39 cellular contexts compared by ENCODE assay signal in the genomic region with DNA sequence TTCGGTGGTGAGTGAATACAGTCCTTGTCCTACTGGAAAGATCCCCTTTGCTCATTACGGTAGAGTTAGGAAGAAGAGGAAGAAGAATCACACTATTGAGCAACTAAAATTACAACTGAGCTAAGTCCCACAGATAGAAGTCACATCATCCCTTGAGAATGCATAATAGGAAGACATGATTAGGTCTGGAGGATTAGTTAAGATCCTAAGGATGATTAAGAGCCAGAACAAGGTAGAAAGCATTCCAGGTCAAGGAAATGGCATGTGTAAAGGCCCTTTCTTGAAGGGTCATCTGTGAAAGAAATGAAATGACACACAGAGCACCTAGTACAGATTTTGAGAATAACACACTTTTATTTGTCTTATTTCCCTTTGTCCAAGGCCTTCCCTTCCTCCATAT.
"Had no signal": no experiment of that assay in that cellular context is flagged by ENCODE, and none has a peak within 500 bp of the region (broad histone marks: within the 10 kb centered on the region; RNA-seq: fewer than 3 reads in every experiment).

No MANE protein-coding gene starts in this region.

- H3K27me3 Mint-ChIP-seq: activated CD4-positive, alpha-beta memory T cell treated with anti-CD3 and anti-CD28 coated beads, Interleukin-2, amount 10 ng/mL, durations not matched to agents 7 days and 5 days; activated CD4-positive, alpha-beta T cell treated with anti-CD3 and anti-CD28 coated beads for 36 hours; activated CD4-positive, alpha-beta T cell treated with anti-CD3 and anti-CD28 coated beads, Interleukin-2, amount 10 ng/mL, durations not matched to agents 7 days and 5 days; activated CD8-positive, alpha-beta memory T cell treated with anti-CD3 and anti-CD28 coated beads, Interleukin-2, amount 10 ng/mL, durations not matched to agents 7 days and 5 days; activated naive CD4-positive, alpha-beta T cell treated with anti-CD3 and anti-CD28 coated beads, Interleukin-2, amount 10 ng/mL, durations not matched to agents 7 days and 5 days; activated naive CD4-positive, alpha-beta T cell treated with anti-CD3 and anti-CD28 coated beads, Interleukin-2, amount 50 U/mL, for 24 hours; activated naive CD8-positive, alpha-beta T cell treated with anti-CD3 and anti-CD28 coated beads, Interleukin-2, amount 10 ng/mL, durations not matched to agents 7 days and 5 days; activated T-cell treated with anti-CD3 and anti-CD28 coated beads, Interleukin-2, amount 50 U/mL, for 24 hours; brain; central memory CD8-positive, alpha-beta T cell had no signal

- H3K27ac Mint-ChIP-seq: activated CD4-positive, alpha-beta memory T cell treated with anti-CD3 and anti-CD28 coated beads, Interleukin-2, amount 10 ng/mL, durations not matched to agents 7 days and 5 days; activated CD4-positive, alpha-beta T cell treated with anti-CD3 and anti-CD28 coated beads for 36 hours; activated CD4-positive, alpha-beta T cell treated with anti-CD3 and anti-CD28 coated beads, Interleukin-2, amount 10 ng/mL, durations not matched to agents 7 days and 5 days; activated CD8-positive, alpha-beta memory T cell treated with anti-CD3 and anti-CD28 coated beads, Interleukin-2, amount 10 ng/mL, durations not matched to agents 7 days and 5 days; activated CD8-positive, alpha-beta T cell treated with anti-CD3 and anti-CD28 coated beads, Interleukin-2, amount 10 ng/mL, durations not matched to agents 7 days and 5 days; activated naive CD4-positive, alpha-beta T cell treated with anti-CD3 and anti-CD28 coated beads, Interleukin-2, amount 10 ng/mL, durations not matched to agents 7 days and 5 days; activated naive CD4-positive, alpha-beta T cell treated with anti-CD3 and anti-CD28 coated beads, Interleukin-2, amount 50 U/mL, for 24 hours; activated naive CD8-positive, alpha-beta T cell; activated naive CD8-positive, alpha-beta T cell treated with anti-CD3 and anti-CD28 coated beads, Interleukin-2, amount 10 ng/mL, durations not matched to agents 7 days and 5 days; activated naive CD8-positive, alpha-beta T cell treated with anti-CD3 and anti-CD28 coated beads, Interleukin-2, amount 50 U/mL, for 24 hours; activated T-cell treated with anti-CD3 and anti-CD28 coated beads, Interleukin-2, amount 50 U/mL, for 24 hours; activated T-helper 2 cell treated with anti-CD3 and anti-CD28 coated beads, Interferon-gamma antibody, Interleukin-2, Interleukin-4, amounts not matched to agents 10 μg/mL and 5 μg/mL and 100 μg/mL, durations not matched to agents 14 hours and 24 hours and 36 hours; brain; T-helper 1 cell treated with Interleukin-12 subunit alpha and Interleukin-12 subunit beta and Interleukin-4 antibody, amounts not matched to agents 30 μg/mL and 1 μg/mL, for 36 hours; WTC11 had no signal

- H3K4me1 ChIP-seq: ascending aorta had no signal

- H3K27me3 ChIP-seq: ascending aorta, cardiac muscle cell had no signal

- H3K9me3 Mint-ChIP-seq: activated CD4-positive, alpha-beta T cell treated with anti-CD3 and anti-CD28 coated beads, Interleukin-2, amount 10 ng/mL, durations not matched to agents 7 days and 5 days had no signal

- DNase-seq: activated CD4-positive, alpha-beta memory T cell treated with anti-CD3 and anti-CD28 coated beads, Interleukin-2, amount 10 ng/mL, durations not matched to agents 7 days and 5 days; activated CD4-positive, alpha-beta T cell treated with anti-CD3 and anti-CD28 coated beads for 1 hour; activated CD4-positive, alpha-beta T cell treated with anti-CD3 and anti-CD28 coated beads for 36 hours; activated CD4-positive, alpha-beta T cell treated with anti-CD3 and anti-CD28 coated beads for 48 hours; activated CD4-positive, alpha-beta T cell treated with anti-CD3 and anti-CD28 coated beads, Interleukin-2, amount 10 ng/mL, durations not matched to agents 7 days and 5 days; activated CD4-positive, alpha-beta T cell treated with anti-CD3 and anti-CD28 coated beads, Interleukin-2, amount 50 U/mL, for 48 hours; activated CD4-positive, CD25-positive, alpha-beta regulatory T cell; activated CD8-positive, alpha-beta memory T cell treated with anti-CD3 and anti-CD28 coated beads for 24 hours; activated CD8-positive, alpha-beta memory T cell treated with anti-CD3 and anti-CD28 coated beads, Interleukin-2, amount 10 ng/mL, durations not matched to agents 7 days and 5 days; activated CD8-positive, alpha-beta memory T cell treated with anti-CD3 and anti-CD28 coated beads, Interleukin-2, amount 50 U/mL, for 48 hours; activated CD8-positive, alpha-beta T cell treated with anti-CD3 and anti-CD28 coated beads, Interleukin-2, amount 10 ng/mL, durations not matched to agents 7 days and 5 days; activated effector memory CD4-positive, alpha-beta T cell treated with Interleukin-2 at 50 U/mL for 16 hours; activated gamma-delta T cell; activated naive CD4-positive, alpha-beta T cell treated with anti-CD3 and anti-CD28 coated beads, Interleukin-2, amount 10 ng/mL, durations not matched to agents 7 days and 5 days; activated naive CD4-positive, alpha-beta T cell treated with Interleukin-2 at 50 U/mL for 16 hours; activated naive CD8-positive, alpha-beta T cell treated with anti-CD3 and anti-CD28 coated beads, Interleukin-2, amount 10 ng/mL, durations not matched to agents 7 days and 5 days; activated naive CD8-positive, alpha-beta T cell treated with anti-CD3 and anti-CD28 coated beads, Interleukin-2, amount 50 U/mL, for 24 hours; activated T-cell treated with anti-CD3 and anti-CD28 coated beads, Interleukin-2, amount 50 U/mL, for 24 hours; activated T-cell treated with anti-CD3 and anti-CD28 coated beads, Interleukin-2, amount 50 U/mL, for 48 hours; amygdala; anterior cingulate cortex; caudate nucleus; T-helper 1 cell; T-helper 2 cell; T-helper 9 cell had no signal

- H3K4me3 ChIP-seq: ascending aorta, cardiac muscle cell had no signal

- H3K27ac ChIP-seq: ascending aorta, cardiac muscle cell, VCaP had no signal

- ATAC-seq: activated CD4-positive, alpha-beta T cell treated with anti-CD3 and anti-CD28 coated beads for 36 hours; activated CD4-positive, CD25-positive, alpha-beta regulatory T cell treated with anti-CD3 and anti-CD28 coated beads, Interleukin-2, amount 50 U/mL, for 24 hours; activated CD8-positive, alpha-beta memory T cell treated with anti-CD3 and anti-CD28 coated beads, Interleukin-2, amount 10 ng/mL, durations not matched to agents 7 days and 5 days; activated CD8-positive, alpha-beta T cell treated with anti-CD3 and anti-CD28 coated beads, Interleukin-2, amount 10 ng/mL, durations not matched to agents 7 days and 5 days; activated naive CD8-positive, alpha-beta T cell treated with anti-CD3 and anti-CD28 coated beads, Interleukin-2, amount 50 U/mL, for 24 hours; WTC11 had no signal

- FAIRE-seq: bronchial epithelial cell, TTC549 had no signal

- H3K4me1 Mint-ChIP-seq: activated CD4-positive, alpha-beta memory T cell treated with anti-CD3 and anti-CD28 coated beads, Interleukin-2, amount 10 ng/mL, durations not matched to agents 7 days and 5 days; activated CD4-positive, alpha-beta T cell treated with anti-CD3 and anti-CD28 coated beads for 36 hours; activated CD4-positive, alpha-beta T cell treated with anti-CD3 and anti-CD28 coated beads, Interleukin-2, amount 10 ng/mL, durations not matched to agents 7 days and 5 days; activated CD8-positive, alpha-beta memory T cell treated with anti-CD3 and anti-CD28 coated beads, Interleukin-2, amount 10 ng/mL, durations not matched to agents 7 days and 5 days; activated naive CD4-positive, alpha-beta T cell treated with anti-CD3 and anti-CD28 coated beads, Interleukin-2, amount 10 ng/mL, durations not matched to agents 7 days and 5 days; activated naive CD4-positive, alpha-beta T cell treated with anti-CD3 and anti-CD28 coated beads, Interleukin-2, amount 50 U/mL, for 24 hours; activated naive CD8-positive, alpha-beta T cell treated with anti-CD3 and anti-CD28 coated beads, Interleukin-2, amount 10 ng/mL, durations not matched to agents 7 days and 5 days; activated naive CD8-positive, alpha-beta T cell treated with anti-CD3 and anti-CD28 coated beads, Interleukin-2, amount 50 U/mL, for 24 hours; central memory CD8-positive, alpha-beta T cell had no signal

- H3K36me3 ChIP-seq: ascending aorta, cardiac muscle cell had no signal

- H3K36me3 Mint-ChIP-seq: activated CD8-positive, alpha-beta memory T cell treated with anti-CD3 and anti-CD28 coated beads, Interleukin-2, amount 10 ng/mL, durations not matched to agents 7 days and 5 days; activated naive CD4-positive, alpha-beta T cell treated with anti-CD3 and anti-CD28 coated beads, Interleukin-2, amount 10 ng/mL, durations not matched to agents 7 days and 5 days; activated naive CD4-positive, alpha-beta T cell treated with anti-CD3 and anti-CD28 coated beads, Interleukin-2, amount 50 U/mL, for 24 hours; activated naive CD8-positive, alpha-beta T cell; activated naive CD8-positive, alpha-beta T cell treated with anti-CD3 and anti-CD28 coated beads, Interleukin-2, amount 10 ng/mL, durations not matched to agents 7 days and 5 days; brain had no signal

- H3K9me3 ChIP-seq: ascending aorta had no signal

- H3K4me3 Mint-ChIP-seq: activated CD4-positive, alpha-beta memory T cell treated with anti-CD3 and anti-CD28 coated beads, Interleukin-2, amount 10 ng/mL, durations not matched to agents 7 days and 5 days; activated CD4-positive, alpha-beta T cell treated with anti-CD3 and anti-CD28 coated beads for 36 hours; activated CD4-positive, alpha-beta T cell treated with anti-CD3 and anti-CD28 coated beads, Interleukin-2, amount 10 ng/mL, durations not matched to agents 7 days and 5 days; activated CD8-positive, alpha-beta memory T cell treated with anti-CD3 and anti-CD28 coated beads, Interleukin-2, amount 10 ng/mL, durations not matched to agents 7 days and 5 days; activated CD8-positive, alpha-beta T cell treated with anti-CD3 and anti-CD28 coated beads, Interleukin-2, amount 10 ng/mL, durations not matched to agents 7 days and 5 days; activated naive CD4-positive, alpha-beta T cell treated with anti-CD3 and anti-CD28 coated beads, Interleukin-2, amount 10 ng/mL, durations not matched to agents 7 days and 5 days; activated naive CD4-positive, alpha-beta T cell treated with anti-CD3 and anti-CD28 coated beads, Interleukin-2, amount 50 U/mL, for 24 hours; activated naive CD8-positive, alpha-beta T cell; activated naive CD8-positive, alpha-beta T cell treated with anti-CD3 and anti-CD28 coated beads, Interleukin-2, amount 10 ng/mL, durations not matched to agents 7 days and 5 days; activated naive CD8-positive, alpha-beta T cell treated with anti-CD3 and anti-CD28 coated beads, Interleukin-2, amount 50 U/mL, for 24 hours; activated T-cell treated with anti-CD3 and anti-CD28 coated beads, Interleukin-2, amount 50 U/mL, for 24 hours; brain; central memory CD8-positive, alpha-beta T cell; T-helper 1 cell treated with Interleukin-12 subunit alpha and Interleukin-12 subunit beta and Interleukin-4 antibody, amounts not matched to agents 30 μg/mL and 1 μg/mL, for 36 hours; T-helper 2 cell treated with Interferon-gamma antibody and Interleukin-4, amounts not matched to agents 5 μg/mL and 100 μg/mL, for 36 hours; WTC11 had no signal
